Comparison of ENCODE assay signal across 8 cellular contexts in the genomic region with DNA sequence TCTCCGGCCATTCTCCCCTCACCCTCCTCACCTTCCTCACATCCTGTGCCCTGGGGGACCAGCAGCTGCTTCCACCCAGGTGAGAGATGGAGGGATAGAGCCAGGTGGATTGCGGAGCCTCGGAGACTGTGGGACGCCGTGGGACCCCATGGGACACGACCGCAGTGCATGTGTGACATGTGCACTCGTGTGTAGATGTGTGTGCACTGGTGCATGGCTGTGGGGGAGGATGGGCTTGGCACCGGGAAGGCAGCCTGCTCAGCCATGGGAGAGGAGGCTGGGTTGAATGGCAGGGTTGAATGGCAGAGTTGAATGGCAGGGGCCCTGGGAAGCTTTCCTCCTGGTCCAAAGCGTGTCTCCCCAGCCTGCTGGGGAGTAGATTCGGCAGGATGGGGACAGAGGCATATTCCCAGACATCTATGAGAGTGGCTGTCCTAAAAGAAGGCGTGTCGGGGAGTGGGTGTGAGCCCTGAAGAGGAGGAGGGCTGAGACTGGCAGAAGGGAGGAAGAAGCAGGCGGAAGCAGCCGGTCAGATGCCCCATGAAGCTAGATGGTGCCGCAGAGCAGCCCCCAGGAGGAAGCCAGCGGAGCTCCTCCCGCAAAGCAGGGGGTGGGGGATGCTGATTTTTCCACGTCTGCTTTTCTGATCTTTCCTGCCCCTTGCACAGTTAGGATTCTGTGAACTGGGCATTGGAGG. TPM values are rescaled to one million over a fixed set of nuclear protein-coding genes. Genes with fewer than 3 reads are reported as not detected.
DNase-seq lines count a peak whose midpoint lies in the region; ATAC-seq and TF ChIP-seq lines count a peak whose summit lies in the region.

No MANE protein-coding gene starts in this region.

- peaks cover 0 to 60% (median 34%) of the 10 kb centered on the region in 9 donors for H3K4me1 ChIP-seq in heart right ventricle

- H3K9me3 ChIP-seq in heart right ventricle, result peaks cover 0 to 11% (median 0%) of the 10 kb centered on the region in 11 donors

- WGBS in heart right ventricle, 2 donors, result 54% methylated on average over 19 of the region's 19 CpGs

- ATAC-seq in HG02973 (IDR thresholded peaks at IDR 0.05; ENCODE audit: unreplicated experiment) (peak; percentile 24), heart right ventricle (peak; percentile 35 to 70 (median 63)), GM18858 (IDR thresholded peaks at IDR 0.05; ENCODE audit: unreplicated experiment) (no peak)

- intact Hi-C loops in heart right ventricle (cut with DNase I), result loop anchor here in 8 of 10 donors (2.0 to 5.0 kb wide), 12 partner anchors 66 to 304 kb away; partner anchors contain the start of genes GIMAP4 (in 4 of the 8), GIMAP5 (in 3 of the 8) and GIMAP6 (in 2 of the 8)

- H3K27ac ChIP-seq in heart right ventricle, result peak overlapping the region; percentile 76 to 95 (median 88)

- DNase-seq in GM06990 (ENCODE audit: extremely low read depth, insufficient read length) (peak; percentile 82), heart right ventricle (peak; percentile 57), glomerular visceral epithelial cell (ENCODE audit: extremely low spot score) (no peak), A172 (ENCODE audit: low spot score) (no peak)
- peak; percentile 31 for DNase-seq in activated CD8-positive, alpha-beta memory T cell treated with anti-CD3 and anti-CD28 coated beads, Interleukin-2, amount 50 U/mL, for 24 hours (ENCODE audit: extremely low read depth)
- peak; percentile 70 for DNase-seq in stimulated activated CD4-positive, alpha-beta T cell treated with anti-CD3 and anti-CD28 coated beads, Interleukin-1b, Interleukin-23, amount 100 ng/mL, for 48 hours

- peak; percentile 8 for TF ChIP-seq CTCF in GM06990 (IDR thresholded peaks at IDR 0.05; ENCODE audit: insufficient read depth, low read length, poor library complexity, severe bottlenecking)
- TF ChIP-seq CTCF in heart right ventricle (IDR thresholded peaks at IDR 0.05), result peak in 1 of 9 donors; percentile 17

- peak overlapping the region; percentile 67 for H3K4me3 ChIP-seq in GM06990 (replicated peaks; ENCODE audit: low read depth, low read length)
- H3K4me3 ChIP-seq in heart right ventricle, result peak overlapping the region; percentile 45 to 69 (median 65)

- no peaks in the 10 kb centered on the region; the same call in 1 of the 2 replicates for H3K36me3 ChIP-seq in GM06990 (ENCODE audit: control insufficient read depth, insufficient read depth, low read length)
- H3K36me3 ChIP-seq in heart right ventricle, result peaks cover 0 to 20% (median 0%) of the 10 kb centered on the region in 9 donors

- no peaks in the 10 kb centered on the region for H3K27me3 ChIP-seq in GM06990 (replicated peaks; ENCODE audit: control insufficient read depth, insufficient read depth, low read length)
- H3K27me3 ChIP-seq in heart right ventricle, result no peaks in the 10 kb centered on the region

RNA-seq across cellular contexts. Expression of gene GIMAP8, which starts 0.8 kb away (rescaled TPM):
- 10 to 100 TPM; 13.4 to 39.4 (median 16.2) TPM for total RNA-seq in heart right ventricle
- polyA plus RNA-seq in heart right ventricle, result 10 to 100 TPM; 19.2 to 19.5 TPM
- not detected in 2 replicates for total RNA-seq in A172 (2014; rRNA removed; shearing (Covaris generic))

Comparison
In these comparisons a context has a peak if more than half of its experiments do, and no peak if none do; other contexts are left out.
1. DNase-seq: peak in GM06990 (single experiment), activated CD8-positive, alpha-beta memory T cell treated with anti-CD3 and anti-CD28 coated beads, Interleukin-2, amount 50 U/mL, for 24 hours (single experiment), heart right ventricle (2 of 2) and stimulated activated CD4-positive, alpha-beta T cell treated with anti-CD3 and anti-CD28 coated beads, Interleukin-1b, Interleukin-23, amount 100 ng/mL, for 48 hours (single experiment); none in glomerular visceral epithelial cell (single experiment) and A172 (single experiment).
2. RNA of gene GIMAP8, which starts 0.8 kb away (total RNA-seq): 13.4 to 39.4 TPM in heart right ventricle; not detected in A172; every median in the first group is over 10 times any median in the second.